Comparison of ENCODE assay signal across 21 cellular contexts in genomic region chr1:27592191-27592590, GRCh38. TPM values are rescaled to one million over a fixed set of nuclear protein-coding genes. Genes with fewer than 3 reads are reported as not detected.
DNase-seq lines count a peak whose midpoint lies in the region; TF ChIP-seq lines count a peak whose summit lies in the region.
"Had no signal": no experiment of that assay in that cellular context is flagged by ENCODE, and none has a peak within 500 bp of the region (broad histone marks: within the 10 kb centered on the region; RNA-seq: fewer than 3 reads in every experiment).

No MANE protein-coding gene starts in this region.

- H2AK5ac ChIP-seq in neuronal stem cell (ENCODE audit: low read depth, low read length) = peak overlapping the region; percentile 10

- H3K9me3 ChIP-seq in BLaER1 = no peaks in the 10 kb centered on the region
- no peaks in the 10 kb centered on the region for H3K9me3 ChIP-seq in neuronal stem cell (replicated peaks in 1 of 2; ENCODE audit: control insufficient read depth in 2 of 2, insufficient read depth in 1 of 2, low read depth in 1 of 2, low read length in 2 of 2)
- H3K9me3 ChIP-seq in testis = no peaks in the 10 kb centered on the region
- H3K9me3 ChIP-seq: Caco-2, left lung had no signal

- DNase-seq in DMS79 treated with DMSO at 0.1 percent for 48 hours (lab: John Stamatoyannopoulos, UW) (peak; percentile 50), neuronal stem cell (ENCODE audit: low spot score) (no peak), testis (no peak), NCI-H128 (lab: John Stamatoyannopoulos, UW; ENCODE audit: unreplicated experiment) (no peak)
- no peak for DNase-seq in activated CD4-positive, alpha-beta memory T cell treated with anti-CD3 and anti-CD28 coated beads for 36 hours
- DNase-seq: activated CD4-positive, alpha-beta T cell treated with anti-CD3 and anti-CD28 coated beads, Interleukin-2, amount 50 U/mL, for 48 hours; activated naive CD4-positive, alpha-beta T cell treated with anti-CD3 and anti-CD28 coated beads for 36 hours; activated T-cell treated with anti-CD3 and anti-CD28 coated beads, Interleukin-2, amount 50 U/mL, for 1 hour; Caco-2; cortex of kidney; foreskin melanocyte; left lung; occipital lobe; stimulated activated CD4-positive, alpha-beta T cell treated with anti-CD3 and anti-CD28 coated beads, Interleukin-1b, Interleukin-23, amount 100 ng/mL, for 48 hours; stimulated activated naive CD8-positive, alpha-beta T cell treated with anti-CD3 and anti-CD28 coated beads, Interleukin-15, Interleukin-2, amounts not matched to agents 100 U/mL and 50 U/mL, for 24 hours had no signal

- H3K4me2 ChIP-seq in BLaER1 (peak overlapping the region; percentile 100), neuronal stem cell (ENCODE audit: insufficient read depth, low read length, poor library complexity, severe bottlenecking) (no peak overlapping the region)
- H3K4me2 ChIP-seq: KMS-11 had no signal

- H3K18ac ChIP-seq in neuronal stem cell (ENCODE audit: low read length) = peak overlapping the region; percentile 68

- H4K91ac ChIP-seq in neuronal stem cell (ENCODE audit: low read depth, low read length, poor library complexity) = no peak overlapping the region

- POLR2A ChIA-PET in activated CD4-positive, alpha-beta memory T cell treated with anti-CD3 and anti-CD28 coated beads for 36 hours (lab: Charles Lee) = no interaction called here

- CTCF ChIA-PET in activated CD4-positive, alpha-beta memory T cell treated with anti-CD3 and anti-CD28 coated beads for 36 hours (lab: Charles Lee) = interaction anchor here (0.7 to 1.9 kb wide), 2 partner anchors 17 to 36 kb away, joined by 4 to 10 read pairs; no protein-coding TSS in a partner anchor

- no peak overlapping the region for H2BK120ac ChIP-seq in neuronal stem cell (ENCODE audit: low read depth, low read length)

- intact Hi-C loops in activated CD4-positive, alpha-beta memory T cell treated with anti-CD3 and anti-CD28 coated beads for 36 hours (cut with micrococcal nuclease) = no loop called here
- intact Hi-C loops in testis (cut with DNase I; ENCODE audit: low total_unique reads) = no loop called here

- H3K4me1 Mint-ChIP-seq in brain = no peaks in the 10 kb centered on the region
- H3K4me1 Mint-ChIP-seq in activated CD4-positive, alpha-beta memory T cell treated with anti-CD3 and anti-CD28 coated beads for 36 hours (ENCODE audit: low read depth) = no peaks in the 10 kb centered on the region

- no peaks in the 10 kb centered on the region for H3K27me3 Mint-ChIP-seq in brain
- no peaks in the 10 kb centered on the region for H3K27me3 Mint-ChIP-seq in activated CD4-positive, alpha-beta memory T cell treated with anti-CD3 and anti-CD28 coated beads for 36 hours

- peaks cover 62% of the 10 kb centered on the region for H3K36me3 ChIP-seq in BLaER1
- H3K36me3 ChIP-seq in neuronal stem cell (replicated peaks in 1 of 2; ENCODE audit: control insufficient read depth in 2 of 2, insufficient read depth in 2 of 2, low read length in 2 of 2) = peaks cover 21 to 64% of the 10 kb centered on the region in 2 donors
- H3K36me3 ChIP-seq in testis (ENCODE audit: low read depth, missing control alignments) = no peaks in the 10 kb centered on the region
- H3K36me3 ChIP-seq: left lung had no signal

- H2AFZ ChIP-seq in neuronal stem cell (ENCODE audit: low read length) = no peak overlapping the region

- H3K4me3 ChIP-seq in BLaER1 = no peak overlapping the region
- H3K4me3 ChIP-seq in neuronal stem cell (ENCODE audit: low read length in 2 of 2) = no peak overlapping the region
- no peak overlapping the region for H3K4me3 ChIP-seq in testis
- H3K4me3 ChIP-seq: left lung had no signal

- H3K4me1 ChIP-seq in BLaER1 = peaks cover 98% of the 10 kb centered on the region
- peaks cover 62 to 73% of the 10 kb centered on the region in 2 donors for H3K4me1 ChIP-seq in neuronal stem cell (ENCODE audit: control insufficient read depth in 2 of 2, insufficient read depth in 1 of 2, low read depth in 1 of 2, low read length in 2 of 2)
- H3K4me1 ChIP-seq in testis = peaks cover 94% of the 10 kb centered on the region
- H3K4me1 ChIP-seq: Caco-2 had no signal

- no peak for TF ChIP-seq POLR2A in testis (IDR thresholded peaks at IDR 0.05)

- H2BK5ac ChIP-seq in neuronal stem cell (ENCODE audit: low read length) = no peak overlapping the region

- WGBS in neuronal stem cell (ENCODE audit: extremely low coverage in 2 of 2, insufficient read length in 2 of 2, insufficient replicate concordance in 1 of 2), 2 donors = no CpG with 5 or more reads among the region's 13 CpGs
- WGBS in testis, 2 donors = 61 to 80% methylated on average over 3 to 13 of the region's 13 CpGs

- no peak overlapping the region for H3K27ac ChIP-seq in BLaER1
- H3K27ac ChIP-seq in neuronal stem cell (replicated peaks; ENCODE audit: low read length) = no peak overlapping the region
- peak overlapping the region in 1 of 2 donors; percentile 71 for H3K27ac ChIP-seq in testis
- H3K27ac ChIP-seq: KMS-11, left lung, VCaP had no signal

- H3K9me3 Mint-ChIP-seq in brain = no peaks in the 10 kb centered on the region
- no peaks in the 10 kb centered on the region for H3K9me3 Mint-ChIP-seq in activated CD4-positive, alpha-beta memory T cell treated with anti-CD3 and anti-CD28 coated beads for 36 hours
- H3K9me3 Mint-ChIP-seq: activated naive CD4-positive, alpha-beta T cell treated with anti-CD3 and anti-CD28 coated beads for 36 hours; H9 had no signal

- H3K14ac ChIP-seq in neuronal stem cell (ENCODE audit: low read length) = peak overlapping the region; percentile 17

- no peak overlapping the region for H2BK15ac ChIP-seq in neuronal stem cell (ENCODE audit: low read length)

- H3K4me3 Mint-ChIP-seq in brain = peak overlapping the region in 3 of 5 experiments; percentile 54 to 69 (median 54)
- no peak overlapping the region for H3K4me3 Mint-ChIP-seq in activated CD4-positive, alpha-beta memory T cell treated with anti-CD3 and anti-CD28 coated beads for 36 hours
- H3K4me3 Mint-ChIP-seq: activated naive CD4-positive, alpha-beta T cell treated with anti-CD3 and anti-CD28 coated beads for 36 hours had no signal

- no peak overlapping the region for H2BK12ac ChIP-seq in neuronal stem cell (ENCODE audit: low read length)

- peaks cover 49% of the 10 kb centered on the region for H3K79me1 ChIP-seq in neuronal stem cell (ENCODE audit: low read depth, low read length)

- no peak overlapping the region for H3K4ac ChIP-seq in neuronal stem cell (ENCODE audit: low read length)

- no peak overlapping the region for H4K8ac ChIP-seq in neuronal stem cell (ENCODE audit: low read depth, low read length)

- no peak overlapping the region for H3K9ac ChIP-seq in BLaER1
- no peak overlapping the region for H3K9ac ChIP-seq in neuronal stem cell (ENCODE audit: low read depth, low read length, poor library complexity)
- H3K9ac ChIP-seq: KMS-11 had no signal

- peak overlapping the region; percentile 17 to 94 (median 82) for H3K27ac Mint-ChIP-seq in brain
- no peak overlapping the region for H3K27ac Mint-ChIP-seq in activated CD4-positive, alpha-beta memory T cell treated with anti-CD3 and anti-CD28 coated beads for 36 hours
- H3K27ac Mint-ChIP-seq: activated naive CD4-positive, alpha-beta T cell treated with anti-CD3 and anti-CD28 coated beads for 36 hours had no signal

- H4K20me1 ChIP-seq in BLaER1 = peaks cover 100% of the 10 kb centered on the region

- no peaks in the 10 kb centered on the region for H3K36me3 Mint-ChIP-seq in brain
- no peaks in the 10 kb centered on the region for H3K36me3 Mint-ChIP-seq in activated CD4-positive, alpha-beta memory T cell treated with anti-CD3 and anti-CD28 coated beads for 36 hours

- H3K23ac ChIP-seq in neuronal stem cell (ENCODE audit: low read depth, low read length, poor library complexity) = peak overlapping the region; percentile 20

- TF ChIP-seq CTCF in brain (conservative IDR thresholded peaks at IDR 0.05) (no peak), testis (IDR thresholded peaks at IDR 0.05) (no peak)

- H3K27me3 ChIP-seq in BLaER1 (no peaks in the 10 kb centered on the region), neuronal stem cell (ENCODE audit: control insufficient read depth in 3 of 3, insufficient read depth in 3 of 3, low read depth in 1 of 3, low read length in 3 of 3) (no peaks in the 10 kb centered on the region), testis (no peaks in the 10 kb centered on the region)
- H3K27me3 ChIP-seq: left lung had no signal

RNA-seq across cellular contexts. Expression of gene AHDC1, which starts 11.8 kb away (rescaled TPM):
- polyA plus RNA-seq in brain (ENCODE audit: insufficient read depth, low read depth, low replicate concordance) = 48.8 TPM
- 22.9 TPM for polyA plus RNA-seq in neuronal stem cell (2013, experiment 1 of 2)
- polyA plus RNA-seq in neuronal stem cell (2013, experiment 2 of 2) = 22.9 TPM
- 10 to 100 TPM in 1 of 2 experiments, 1 to 10 TPM in 1; 8.3 to 12.1 TPM for total RNA-seq in activated CD4-positive, alpha-beta memory T cell treated with anti-CD3 and anti-CD28 coated beads for 36 hours
- total RNA-seq in testis = 10 to 100 TPM; 73.7 to 86.8 TPM
- polyA plus RNA-seq in testis (ENCODE audit: insufficient read depth, low read depth, low replicate concordance) = 32.5 TPM

RNA-seq across cellular contexts. Expression of gene FGR, which starts 42.8 kb away (rescaled TPM):
- polyA plus RNA-seq in brain (ENCODE audit: insufficient read depth, low read depth, low replicate concordance) = 2.7 TPM
- polyA plus RNA-seq in neuronal stem cell (2013, experiment 1 of 2) = 0.03 TPM
- polyA plus RNA-seq in neuronal stem cell (2013, experiment 2 of 2) = 0.01 TPM
- under 1 TPM; 0.24 to 0.27 TPM for total RNA-seq in activated CD4-positive, alpha-beta memory T cell treated with anti-CD3 and anti-CD28 coated beads for 36 hours
- total RNA-seq in testis = 10 to 100 TPM in 1 of 2 donors, 1 to 10 TPM in 1; 10.0 to 10.2 TPM
- 5.2 TPM for polyA plus RNA-seq in testis (ENCODE audit: insufficient read depth, low read depth, low replicate concordance)
- total RNA-seq: Caco-2, H9, NCI-H460 had no signal

Comparison
In these comparisons a context has a peak if more than half of its experiments do, and no peak if none do; other contexts are left out.
1. RNA of gene AHDC1, which starts 11.8 kb away (total RNA-seq): 73.7 to 86.8 TPM in testis; 8.3 to 12.1 TPM in activated CD4-positive, alpha-beta memory T cell treated with anti-CD3 and anti-CD28 coated beads for 36 hours; every median in the first group is over 4 times any median in the second.
2. RNA of gene FGR, which starts 42.8 kb away (total RNA-seq): 10.0 to 10.2 TPM in testis; 0.24 to 0.27 TPM in activated CD4-positive, alpha-beta memory T cell treated with anti-CD3 and anti-CD28 coated beads for 36 hours; every median in the first group is over 4 times any median in the second.